20 cellular contexts compared by ENCODE assay signal in the genomic region with DNA sequence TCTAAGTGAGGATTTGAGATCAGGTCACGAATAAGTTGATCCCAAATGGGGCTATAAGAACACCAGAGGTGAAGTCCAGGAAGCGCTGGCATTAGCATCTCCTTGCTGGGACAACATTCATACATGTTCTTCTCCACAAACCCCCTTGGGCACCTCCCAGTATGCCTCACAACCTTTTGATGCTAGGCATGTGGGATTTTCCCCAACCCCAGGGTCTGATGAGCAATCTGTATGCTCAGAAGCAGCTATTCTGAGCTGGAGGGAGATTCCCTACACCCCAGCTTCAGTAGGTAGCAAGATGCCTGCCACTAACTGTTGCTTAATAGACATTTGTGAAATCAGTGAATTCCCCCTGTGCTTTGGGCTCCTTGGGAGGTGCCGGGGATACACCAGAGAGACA. TPM values are rescaled to one million over a fixed set of nuclear protein-coding genes. Genes with fewer than 3 reads are reported as not detected.
A peak's percentile ranks its signal among the peaks of the same experiment; 100 is the strongest.
DNase-seq lines count a peak whose midpoint lies in the region; ATAC-seq and TF ChIP-seq lines count a peak whose summit lies in the region.
"Had no signal": no experiment of that assay in that cellular context is flagged by ENCODE, and none has a peak within 500 bp of the region (broad histone marks: within the 10 kb centered on the region; RNA-seq: fewer than 3 reads in every experiment).

No MANE protein-coding gene starts in this region.

- no peaks in the 10 kb centered on the region for H3K4me1 Mint-ChIP-seq in activated CD4-positive, alpha-beta T cell treated with anti-CD3 and anti-CD28 coated beads, Interleukin-2, amount 10 ng/mL, durations not matched to agents 24 days and 14 days
- H3K4me1 Mint-ChIP-seq: central memory CD8-positive, alpha-beta T cell had no signal

- intact Hi-C loops in activated CD4-positive, alpha-beta T cell treated with anti-CD3 and anti-CD28 coated beads, Interleukin-2, amount 10 ng/mL, durations not matched to agents 24 days and 14 days (cut with micrococcal nuclease) = no loop called here

- in situ Hi-C loops in GM13976 (cut with MboI; ENCODE audit: low sequenced_read_pairs, unreplicated experiment) = no loop called here

- no peak overlapping the region for H3K4me3 Mint-ChIP-seq in activated CD4-positive, alpha-beta T cell treated with anti-CD3 and anti-CD28 coated beads, Interleukin-2, amount 10 ng/mL, durations not matched to agents 24 days and 14 days
- H3K4me3 Mint-ChIP-seq: central memory CD8-positive, alpha-beta T cell; neural crest cell had no signal

- no peak overlapping the region for H3K27ac ChIP-seq in substantia nigra (ENCODE audit: low read depth, low read length, poor library complexity, severe bottlenecking)
- H3K27ac ChIP-seq: hepatocyte, upper lobe of left lung had no signal

- TF ChIP-seq CTCF in GM13976 (IDR thresholded peaks at IDR 0.05; ENCODE audit: borderline replicate concordance, control extremely low read depth, extremely low read depth, insufficient read depth, missing control alignments) = no peak

- H3K9me3 Mint-ChIP-seq in activated CD4-positive, alpha-beta T cell treated with anti-CD3 and anti-CD28 coated beads, Interleukin-2, amount 10 ng/mL, durations not matched to agents 24 days and 14 days = no peaks in the 10 kb centered on the region
- H3K9me3 Mint-ChIP-seq: central memory CD8-positive, alpha-beta T cell; neural crest cell had no signal

- DNase-seq in activated CD4-positive, alpha-beta T cell treated with anti-CD3 and anti-CD28 coated beads for 48 hours = peak; percentile 68
- DNase-seq in activated CD4-positive, alpha-beta T cell treated with anti-CD3 and anti-CD28 coated beads, Interleukin-2, amount 10 ng/mL, durations not matched to agents 24 days and 14 days = no peak
- peak; percentile 35 for DNase-seq in GM13976 (ENCODE audit: low spot score)
- peak; percentile 42 to 57 for DNase-seq in activated T-cell treated with anti-CD3 and anti-CD28 coated beads, Interleukin-2, amount 50 U/mL, for 48 hours
- peak; percentile 25 for DNase-seq in stimulated activated CD4-positive, alpha-beta T cell treated with anti-CD3 and anti-CD28 coated beads, Interleukin-4, amount 100 ng/mL, for 24 hours
- no peak for DNase-seq in NCI-H2081 (lab: John Stamatoyannopoulos, UW)
- DNase-seq in substantia nigra (lab: John Stamatoyannopoulos, UW) = no peak
- DNase-seq: C1 segment of cervical spinal cord; DMS 273 treated with DMSO at 0.1 percent for 48 hours; effector memory CD4-positive, alpha-beta T cell; GOT3; kidney glomerular epithelial cell; NCI-H1417; upper lobe of left lung had no signal

- ATAC-seq in GM18873 (IDR thresholded peaks at IDR 0.05; ENCODE audit: low FRiP score, unreplicated experiment) = no peak

- no peaks in the 10 kb centered on the region for H3K27me3 Mint-ChIP-seq in activated CD4-positive, alpha-beta T cell treated with anti-CD3 and anti-CD28 coated beads, Interleukin-2, amount 10 ng/mL, durations not matched to agents 24 days and 14 days

- H3K27ac Mint-ChIP-seq in activated CD4-positive, alpha-beta T cell treated with anti-CD3 and anti-CD28 coated beads, Interleukin-2, amount 10 ng/mL, durations not matched to agents 24 days and 14 days = no peak overlapping the region

- H3K36me3 Mint-ChIP-seq in activated CD4-positive, alpha-beta T cell treated with anti-CD3 and anti-CD28 coated beads, Interleukin-2, amount 10 ng/mL, durations not matched to agents 24 days and 14 days (ENCODE audit: low read depth) = no peaks in the 10 kb centered on the region

RNA-seq across cellular contexts. Expression of a gene that starts 32.2 kb away (rescaled TPM):
- not detected in 2 replicates for total RNA-seq in activated CD4-positive, alpha-beta T cell treated with anti-CD3 and anti-CD28 coated beads, Interleukin-2, amount 10 ng/mL, durations not matched to agents 24 days and 14 days
- total RNA-seq: A172; T-helper 1 cell treated with Interleukin-12 subunit alpha and Interleukin-12 subunit beta and Interleukin-4 antibody, amounts not matched to agents 30 ng/mL and 1 ng/mL, for 36 hours had no signal

Comparison
In these comparisons a context has a peak if more than half of its experiments do, and no peak if none do; other contexts are left out.
1. DNase-seq: peak in activated CD4-positive, alpha-beta T cell treated with anti-CD3 and anti-CD28 coated beads for 48 hours (single experiment), GM13976 (single experiment), activated T-cell treated with anti-CD3 and anti-CD28 coated beads, Interleukin-2, amount 50 U/mL, for 48 hours (2 of 2) and stimulated activated CD4-positive, alpha-beta T cell treated with anti-CD3 and anti-CD28 coated beads, Interleukin-4, amount 100 ng/mL, for 24 hours (single experiment); none in activated CD4-positive, alpha-beta T cell treated with anti-CD3 and anti-CD28 coated beads, Interleukin-2, amount 10 ng/mL, durations not matched to agents 24 days and 14 days (single experiment), NCI-H2081 (0 of 2) and substantia nigra (0 of 49).